In genomic region chr14:99683619-99684355, GRCh38 we compare ENCODE assay signal across 8 cellular contexts. TPM values are rescaled to one million over a fixed set of nuclear protein-coding genes. Genes with fewer than 3 reads are reported as not detected.
DNase-seq lines count a peak whose midpoint lies in the region; ATAC-seq and TF ChIP-seq lines count a peak whose summit lies in the region.

Gene CYP46A1 (plus strand): TSS chr14:99684298. CDS start chr14:99684418, 120 bp downstream.

- H3K27me3 ChIP-seq in CD4-positive, CD25-positive, alpha-beta regulatory T cell (ENCODE audit: control insufficient read depth, insufficient read depth, low read length), result peaks cover 3% of the 10 kb centered on the region
- no peaks in the 10 kb centered on the region for H3K27me3 ChIP-seq in dorsolateral prefrontal cortex

- no peaks in the 10 kb centered on the region for H3K36me3 Mint-ChIP-seq in CD4-positive, CD25-positive, alpha-beta regulatory T cell

- no peak for TF ChIP-seq POLR2A in lower leg skin (IDR thresholded peaks at IDR 0.05)

- H3K27ac Mint-ChIP-seq in CD4-positive, CD25-positive, alpha-beta regulatory T cell, result peak within 1 kb of the TSS in 2 of 3 donors; percentile 26 to 76

- peak within 1 kb of the TSS; percentile 62 for H3K4me3 ChIP-seq in CD4-positive, CD25-positive, alpha-beta regulatory T cell (ENCODE audit: low read depth, low read length)
- peak within 1 kb of the TSS; percentile 74 to 97 (median 91) for H3K4me3 ChIP-seq in dorsolateral prefrontal cortex
- H3K4me3 ChIP-seq in lower leg skin (ENCODE audit: low read depth, poor library complexity, severe bottlenecking), result peak within 1 kb of the TSS; percentile 76

- H3K27ac ChIP-seq in CD4-positive, CD25-positive, alpha-beta regulatory T cell (ENCODE audit: insufficient read depth, low read length, poor library complexity, severe bottlenecking), result peak within 1 kb of the TSS; percentile 41
- H3K27ac ChIP-seq in dorsolateral prefrontal cortex, result peak within 1 kb of the TSS in 55 of 59 donors; percentile 13 to 92 (median 81)

- DNase-seq in CD4-positive, CD25-positive, alpha-beta regulatory T cell, result peak; percentile 99
- DNase-seq in NCI-H774 (lab: John Stamatoyannopoulos, UW) (peak; percentile 98), dorsolateral prefrontal cortex (peak; percentile 99 to 100 (median 100)), lower leg skin (ENCODE audit: low spot score in 2 of 2) (peak; percentile 100)
- peak; percentile 100 for DNase-seq in activated CD4-positive, alpha-beta T cell treated with anti-CD3 and anti-CD28 coated beads, Interleukin-2, amount 50 U/mL, for 48 hours
- DNase-seq in stimulated activated CD4-positive, alpha-beta T cell treated with anti-CD3 and anti-CD28 coated beads, Interleukin-4, amount 100 ng/mL, for 4 hours, result peak; percentile 99

- peak; percentile 95 for ATAC-seq in CD4-positive, CD25-positive, alpha-beta regulatory T cell (ENCODE audit: low read depth in 2 of 2)
- ATAC-seq in GM19438 (IDR thresholded peaks at IDR 0.05; ENCODE audit: low read depth, unreplicated experiment), result peak; percentile 93
- ATAC-seq in HG03571 (IDR thresholded peaks at IDR 0.05; ENCODE audit: unreplicated experiment), result peak; percentile 93

- no peaks in the 10 kb centered on the region for H3K36me3 ChIP-seq in CD4-positive, CD25-positive, alpha-beta regulatory T cell (ENCODE audit: control insufficient read depth, insufficient read depth, low read length)

- 1 to 2% methylated on average over 38 to 45 of the region's 77 CpGs for WGBS in lower leg skin, 2 donors

- H3K9me3 ChIP-seq in CD4-positive, CD25-positive, alpha-beta regulatory T cell (ENCODE audit: control insufficient read depth in 2 of 2, low read length in 2 of 2), result no peaks in the 10 kb centered on the region

- intact Hi-C loops in dorsolateral prefrontal cortex (cut with DNase I), result loop anchor here (1.0 to 5.0 kb wide), 6 partner anchors 109 to 201 kb away; partner anchors contain the start of genes EML1 (in 2 of the 2), CCNK (in 1 of the 2) and SETD3 (in 1 of the 2)
- intact Hi-C loops in lower leg skin (cut with DNase I; ENCODE audit: low total_unique reads), result loop anchor here (5.0 kb wide), 1 partner anchor 199 kb away; no protein-coding TSS in a partner anchor

- peak within 1 kb of the TSS; percentile 89 to 96 (median 93) for H3K4me3 Mint-ChIP-seq in CD4-positive, CD25-positive, alpha-beta regulatory T cell

- H3K4me1 ChIP-seq in CD4-positive, CD25-positive, alpha-beta regulatory T cell (ENCODE audit: control insufficient read depth, insufficient read depth, low read length, poor library complexity, severe bottlenecking), result peaks cover 25% of the 10 kb centered on the region

- TF ChIP-seq CTCF in dorsolateral prefrontal cortex (IDR thresholded peaks at IDR 0.05 in 54 of 56, conservative IDR thresholded peaks at IDR 0.05 in 2 of 56; ENCODE audit: low read depth in 1 of 56, partially characterized antibody in 56 of 56) (peak in 22 of 56 donors; percentile 1 to 30 (median 16)), lower leg skin (IDR thresholded peaks at IDR 0.05) (no peak)

- peaks cover under 1 to 23% (median 11%) of the 10 kb centered on the region in 4 donors for H3K4me1 Mint-ChIP-seq in CD4-positive, CD25-positive, alpha-beta regulatory T cell

- peaks cover 25% of the 10 kb centered on the region for H3K27me3 Mint-ChIP-seq in CD4-positive, CD25-positive, alpha-beta regulatory T cell

- H3K9me3 Mint-ChIP-seq in CD4-positive, CD25-positive, alpha-beta regulatory T cell, result peaks cover 0 to 7% (median 0%) of the 10 kb centered on the region in 7 donors

RNA-seq across cellular contexts. Expression of gene CYP46A1, which starts in this region (rescaled TPM):
- total RNA-seq in CD4-positive, CD25-positive, alpha-beta regulatory T cell, result not detected
- not detected for polyA plus RNA-seq in CD4-positive, CD25-positive, alpha-beta regulatory T cell
- total RNA-seq in dorsolateral prefrontal cortex, result 100 to 1,000 TPM in 17 of 120 experiments, 10 to 100 TPM in 103; 26.0 to 165 (median 81.5) TPM
- 1 to 10 TPM in 1 of 4 donors, under 1 TPM in 2, not detected in 1; 0.13 to 4.7 (median 0.55) TPM for total RNA-seq in lower leg skin

Comparison
In these comparisons a context has a peak if more than half of its experiments do, and no peak if none do; other contexts are left out.
1. Peak in every context shown above with its lines: DNase-seq, ATAC-seq, H3K4me3 ChIP-seq and H3K27ac ChIP-seq.
2. RNA of gene CYP46A1 (total RNA-seq): 26.0 to 165 TPM in dorsolateral prefrontal cortex; 0.13 to 4.7 TPM in lower leg skin and not detected in CD4-positive, CD25-positive, alpha-beta regulatory T cell (single experiment); every median in the first group is over 4 times any median in the second.
3. Peak in DNase-seq, ATAC-seq, H3K4me3 ChIP-seq and H3K27ac ChIP-seq in CD4-positive, CD25-positive, alpha-beta regulatory T cell; RNA of the gene not detected or under 1 TPM.